8 cellular contexts compared by ENCODE assay signal in the genomic region with DNA sequence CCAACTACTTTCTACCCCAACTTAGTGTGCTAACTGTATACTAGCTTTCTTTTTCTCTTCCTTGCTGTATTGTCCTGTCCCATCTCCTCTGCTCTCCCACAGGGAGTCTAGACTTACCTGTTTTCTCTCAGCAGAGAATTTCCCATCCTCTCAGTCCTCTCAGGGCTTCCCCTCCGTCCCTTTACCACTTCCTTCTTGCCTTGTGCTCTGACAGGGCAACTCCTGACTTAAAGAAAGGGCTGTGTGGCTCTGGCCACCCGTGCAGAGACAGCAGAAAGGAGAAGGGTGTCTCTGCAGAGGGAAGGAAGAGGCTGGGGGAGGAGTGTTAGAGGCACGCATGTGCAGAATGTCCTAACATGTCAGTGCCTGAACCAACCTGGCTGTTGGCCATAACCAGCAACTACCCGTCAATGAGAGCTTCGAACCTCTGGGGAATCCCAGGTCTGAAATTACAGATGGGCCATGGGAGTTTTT. TPM values are rescaled to one million over a fixed set of nuclear protein-coding genes. Genes with fewer than 3 reads are reported as not detected.
DNase-seq lines count a peak whose midpoint lies in the region; ATAC-seq and TF ChIP-seq lines count a peak whose summit lies in the region.

A gene with protein sequence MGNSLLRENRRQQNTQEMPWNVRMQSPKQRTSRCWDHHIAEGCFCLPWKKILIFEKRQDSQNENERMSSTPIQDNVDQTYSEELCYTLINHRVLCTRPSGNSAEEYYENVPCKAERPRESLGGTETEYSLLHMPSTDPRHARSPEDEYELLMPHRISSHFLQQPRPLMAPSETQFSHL (minus strand): TSS at position 274 of the 474 bp plus-strand sequence. CDS start 128 bp downstream, at position 146.

- DNase-seq in GM12865 (ENCODE audit: low read depth): peak; percentile 98
- peak; percentile 96 for DNase-seq in NAMALWA (ENCODE audit: low spot score)
- DNase-seq in activated T-cell treated with anti-CD3 and anti-CD28 coated beads, Interleukin-2, amount 50 U/mL, for 4 hours: peak; percentile 50
- peak; percentile 31 for DNase-seq in lung (ENCODE audit: low spot score)
- peak; percentile 64 for DNase-seq in stimulated activated naive CD8-positive, alpha-beta T cell treated with anti-CD3 and anti-CD28 coated beads, Interleukin-15, Interleukin-2, amounts not matched to agents 100 U/mL and 50 U/mL, for 24 hours
- no peak for DNase-seq in AG08396 (ENCODE audit: low spot score)
- DNase-seq in NCI-H2196 (lab: John Stamatoyannopoulos, UW; ENCODE audit: unreplicated experiment): no peak

- no peaks in the 10 kb centered on the region for H3K27me3 ChIP-seq in lung (ENCODE audit: control insufficient read depth, insufficient read depth)

- H3K27me3 Mint-ChIP-seq in activated T-cell treated with anti-CD3 and anti-CD28 coated beads, Interleukin-2, amount 50 U/mL, for 4 hours (ENCODE audit: low read depth): no peaks in the 10 kb centered on the region

- TF ChIP-seq CTCF in GM12865 (IDR thresholded peaks at IDR 0.05; ENCODE audit: insufficient read depth, low read depth, low read length, missing control alignments): no peak
- TF ChIP-seq CTCF in lung (IDR thresholded peaks at IDR 0.05; ENCODE audit: control extremely low read depth, extremely low read depth): no peak

- WGBS in lung, 2 donors: 24 to 56% methylated on average over 5 of the region's 5 CpGs

- H3K4me3 Mint-ChIP-seq in activated T-cell treated with anti-CD3 and anti-CD28 coated beads, Interleukin-2, amount 50 U/mL, for 4 hours: peak within 1 kb of the TSS; percentile 91

- H3K4me1 Mint-ChIP-seq in activated T-cell treated with anti-CD3 and anti-CD28 coated beads, Interleukin-2, amount 50 U/mL, for 4 hours (ENCODE audit: low read depth): peaks cover 89% of the 10 kb centered on the region

- H3K9me3 Mint-ChIP-seq in activated T-cell treated with anti-CD3 and anti-CD28 coated beads, Interleukin-2, amount 50 U/mL, for 4 hours: no peaks in the 10 kb centered on the region

- no peaks in the 10 kb centered on the region for H3K9me3 ChIP-seq in lung (ENCODE audit: control insufficient read depth in 2 of 2, insufficient read depth in 1 of 2, low read length in 1 of 2)

- ATAC-seq in GM21737 (IDR thresholded peaks at IDR 0.05; ENCODE audit: unreplicated experiment): peak; percentile 71
- ATAC-seq in activated T-cell treated with anti-CD3 and anti-CD28 coated beads, Interleukin-2, amount 50 U/mL, for 4 hours: peak; percentile 77 to 81
- ATAC-seq in lung (ENCODE audit: insufficient read depth, low FRiP score): peak; percentile 39
- ATAC-seq in stimulated activated naive CD8-positive, alpha-beta T cell treated with anti-CD3 and anti-CD28 coated beads, Interleukin-15, Interleukin-2, amounts not matched to agents 100 U/mL and 50 U/mL, for 24 hours: peak; percentile 82

- H3K4me3 ChIP-seq in GM12865 (ENCODE audit: low read depth, low read length) (peak within 1 kb of the TSS; percentile 90), lung (no peak within 1 kb of the TSS)

- H3K36me3 ChIP-seq in lung (ENCODE audit: control insufficient read depth in 2 of 2, insufficient read depth in 2 of 2, low read length in 2 of 2): no peaks in the 10 kb centered on the region

- peaks cover 3% of the 10 kb centered on the region for H3K36me3 Mint-ChIP-seq in activated T-cell treated with anti-CD3 and anti-CD28 coated beads, Interleukin-2, amount 50 U/mL, for 4 hours (ENCODE audit: insufficient read depth)

- no peak within 1 kb of the TSS for H3K27ac ChIP-seq in lung (ENCODE audit: low read depth in 1 of 2, low read length in 1 of 2)

- H3K4me1 ChIP-seq in lung (ENCODE audit: control insufficient read depth in 2 of 2, insufficient read depth in 2 of 2, low read length in 2 of 2): peaks cover 0 to 3% of the 10 kb centered on the region in 2 donors

RNA-seq across cellular contexts. Expression of the gene that starts here (rescaled TPM):
- 1 to 10 TPM; 1.3 to 2.0 (median 2.0) TPM for total RNA-seq in activated T-cell treated with anti-CD3 and anti-CD28 coated beads, Interleukin-2, amount 50 U/mL, for 4 hours
- total RNA-seq in lung: under 1 TPM; 0.40 to 0.97 TPM
- under 1 TPM; 0.14 to 0.55 TPM for polyA plus RNA-seq in lung

Comparison
In these comparisons a context has a peak if more than half of its experiments do, and no peak if none do; other contexts are left out.
1. Peak in DNase-seq and ATAC-seq in lung; RNA of the gene not detected or under 1 TPM.
2. DNase-seq: peak in GM12865 (single experiment), NAMALWA (single experiment), activated T-cell treated with anti-CD3 and anti-CD28 coated beads, Interleukin-2, amount 50 U/mL, for 4 hours (single experiment) and stimulated activated naive CD8-positive, alpha-beta T cell treated with anti-CD3 and anti-CD28 coated beads, Interleukin-15, Interleukin-2, amounts not matched to agents 100 U/mL and 50 U/mL, for 24 hours (single experiment); none in AG08396 (single experiment) and NCI-H2196 (single experiment).
3. Peak in every context shown above with its lines, with median percentiles within 50 percentile points of each other: ATAC-seq.